ENCODE assay signal across 16 cellular contexts in the genomic region with DNA sequence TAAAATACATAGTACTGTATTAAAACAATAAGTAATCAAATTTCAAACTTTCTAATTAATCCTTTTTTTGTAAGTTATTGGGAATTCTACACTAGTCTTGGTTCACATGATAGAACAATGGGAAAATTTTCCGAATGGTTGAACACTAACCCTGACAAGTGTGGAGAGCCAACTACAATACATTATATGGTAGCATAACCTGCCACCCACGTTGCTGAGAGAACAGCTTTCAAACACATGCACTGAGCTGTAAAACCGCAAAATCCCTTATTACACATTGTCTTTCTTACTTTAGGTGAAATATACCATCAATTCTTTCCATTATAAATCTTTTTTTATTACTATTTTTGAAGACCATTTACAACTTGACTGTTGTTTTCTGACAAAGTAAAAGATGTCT. TPM values are rescaled to one million over a fixed set of nuclear protein-coding genes. Genes with fewer than 3 reads are reported as not detected.
A peak's percentile ranks its signal among the peaks of the same experiment; 100 is the strongest.
DNase-seq lines count a peak whose midpoint lies in the region; ATAC-seq, FAIRE-seq and TF ChIP-seq lines count a peak whose summit lies in the region.
"Had no signal": no experiment of that assay in that cellular context is flagged by ENCODE, and none has a peak within 500 bp of the region (broad histone marks: within the 10 kb centered on the region; RNA-seq: fewer than 3 reads in every experiment).

No MANE protein-coding gene starts in this region.

- TF ChIP-seq EP300 in Ishikawa (IDR thresholded peaks at IDR 0.05; ENCODE audit: borderline replicate concordance), result peak; percentile 83

- DNase-seq in SJSA1 (ENCODE audit: low read depth in 1 of 2, low spot score in 2 of 2), result peak; percentile 77 to 80
- no peak for DNase-seq in kidney
- DNase-seq in NCI-H2107 (lab: John Stamatoyannopoulos, UW), result no peak
- DNase-seq in activated CD4-positive, alpha-beta T cell treated with anti-CD3 and anti-CD28 coated beads, Interleukin-2, amount 10 ng/mL, durations not matched to agents 24 days and 14 days, result no peak
- DNase-seq in uterus, result no peak
- no peak for DNase-seq in activated CD8-positive, alpha-beta T cell treated with anti-CD3 and anti-CD28 coated beads, Interleukin-2, amount 10 ng/mL, durations not matched to agents 7 days and 5 days
- DNase-seq: BE2C; CD4-positive, alpha-beta memory T cell; DND-41; GF-D8; NCI-H1417 treated with DMSO at 0.1 percent for 48 hours; NCI-H2029; NCI-H524; NK-92 treated with Interleukin-12 subunit alpha and Interleukin-12 subunit beta, amount 100 ng/mL, for 24 hours; OCI-M1 had no signal

- no peak overlapping the region for H3K27ac Mint-ChIP-seq in activated CD4-positive, alpha-beta T cell treated with anti-CD3 and anti-CD28 coated beads, Interleukin-2, amount 10 ng/mL, durations not matched to agents 24 days and 14 days
- no peak overlapping the region for H3K27ac Mint-ChIP-seq in activated CD8-positive, alpha-beta T cell treated with anti-CD3 and anti-CD28 coated beads, Interleukin-2, amount 10 ng/mL, durations not matched to agents 7 days and 5 days
- H3K27ac Mint-ChIP-seq: CD4-positive, alpha-beta memory T cell had no signal

- H3K36me3 ChIP-seq in SJSA1 (peaks cover 11% of the 10 kb centered on the region), kidney (ENCODE audit: control insufficient read depth in 1 of 2, insufficient read depth in 2 of 2, low read length in 2 of 2) (no peaks in the 10 kb centered on the region), uterus (no peaks in the 10 kb centered on the region)
- H3K36me3 ChIP-seq: BE2C had no signal

- no peak overlapping the region for H3K9ac ChIP-seq in kidney (ENCODE audit: low read length in 2 of 2)

- H3K4me3 Mint-ChIP-seq in activated CD4-positive, alpha-beta T cell treated with anti-CD3 and anti-CD28 coated beads, Interleukin-2, amount 10 ng/mL, durations not matched to agents 24 days and 14 days, result no peak overlapping the region
- no peak overlapping the region for H3K4me3 Mint-ChIP-seq in activated CD8-positive, alpha-beta T cell treated with anti-CD3 and anti-CD28 coated beads, Interleukin-2, amount 10 ng/mL, durations not matched to agents 7 days and 5 days
- H3K4me3 Mint-ChIP-seq: CD4-positive, alpha-beta memory T cell had no signal

- H3K27me3 ChIP-seq in SJSA1 (replicated peaks) (no peaks in the 10 kb centered on the region), uterus (no peaks in the 10 kb centered on the region)
- H3K27me3 ChIP-seq: BE2C had no signal

- TF ChIP-seq CTCF in kidney (IDR thresholded peaks at IDR 0.05; ENCODE audit: borderline replicate concordance, extremely low read depth, insufficient read depth) (no peak), uterus (IDR thresholded peaks at IDR 0.05) (no peak)

- H3K27ac ChIP-seq in SJSA1 (peak overlapping the region; percentile 87), kidney (ENCODE audit: low read depth in 2 of 2, low read length in 2 of 2) (no peak overlapping the region), uterus (no peak overlapping the region)

- H3K9me3 ChIP-seq in SJSA1 (replicated peaks), result no peaks in the 10 kb centered on the region
- H3K9me3 ChIP-seq in kidney (ENCODE audit: control insufficient read depth in 1 of 2, low read length in 2 of 2), result no peaks in the 10 kb centered on the region
- H3K9me3 ChIP-seq in uterus, result no peaks in the 10 kb centered on the region
- H3K9me3 ChIP-seq: BE2C had no signal

- peak; percentile 68 for FAIRE-seq in kidney (lab: Jason Lieb, UNC)

- CTCF ChIA-PET in activated CD8-positive, alpha-beta T cell treated with anti-CD3 and anti-CD28 coated beads, Interleukin-2, amount 10 ng/mL, durations not matched to agents 7 days and 5 days (lab: Charles Lee), result no interaction called here

- peaks cover 6% of the 10 kb centered on the region for H3K4me1 Mint-ChIP-seq in activated CD4-positive, alpha-beta T cell treated with anti-CD3 and anti-CD28 coated beads, Interleukin-2, amount 10 ng/mL, durations not matched to agents 24 days and 14 days
- H3K4me1 Mint-ChIP-seq in activated CD8-positive, alpha-beta T cell treated with anti-CD3 and anti-CD28 coated beads, Interleukin-2, amount 10 ng/mL, durations not matched to agents 7 days and 5 days (ENCODE audit: low read depth), result peaks cover 3% of the 10 kb centered on the region

- no peak for ATAC-seq in activated CD8-positive, alpha-beta T cell treated with anti-CD3 and anti-CD28 coated beads, Interleukin-2, amount 10 ng/mL, durations not matched to agents 7 days and 5 days

- H3K9me3 Mint-ChIP-seq in activated CD4-positive, alpha-beta T cell treated with anti-CD3 and anti-CD28 coated beads, Interleukin-2, amount 10 ng/mL, durations not matched to agents 24 days and 14 days, result no peaks in the 10 kb centered on the region
- no peaks in the 10 kb centered on the region for H3K9me3 Mint-ChIP-seq in activated CD8-positive, alpha-beta T cell treated with anti-CD3 and anti-CD28 coated beads, Interleukin-2, amount 10 ng/mL, durations not matched to agents 7 days and 5 days (ENCODE audit: insufficient read depth)
- H3K9me3 Mint-ChIP-seq: CD4-positive, alpha-beta memory T cell had no signal

- H3K36me3 Mint-ChIP-seq in activated CD4-positive, alpha-beta T cell treated with anti-CD3 and anti-CD28 coated beads, Interleukin-2, amount 10 ng/mL, durations not matched to agents 24 days and 14 days (ENCODE audit: low read depth), result peaks cover 8% of the 10 kb centered on the region
- H3K36me3 Mint-ChIP-seq in activated CD8-positive, alpha-beta T cell treated with anti-CD3 and anti-CD28 coated beads, Interleukin-2, amount 10 ng/mL, durations not matched to agents 7 days and 5 days (ENCODE audit: low read depth), result peaks cover 5% of the 10 kb centered on the region

- POLR2A ChIA-PET in activated CD8-positive, alpha-beta T cell treated with anti-CD3 and anti-CD28 coated beads, Interleukin-2, amount 10 ng/mL, durations not matched to agents 7 days and 5 days (lab: Charles Lee), result no interaction called here

- no peak for TF ChIP-seq RAD21 in Ishikawa (IDR thresholded peaks at IDR 0.05; ENCODE audit: low read depth)

- H3K27me3 Mint-ChIP-seq in activated CD4-positive, alpha-beta T cell treated with anti-CD3 and anti-CD28 coated beads, Interleukin-2, amount 10 ng/mL, durations not matched to agents 24 days and 14 days, result peaks cover 2% of the 10 kb centered on the region
- H3K27me3 Mint-ChIP-seq in activated CD8-positive, alpha-beta T cell treated with anti-CD3 and anti-CD28 coated beads, Interleukin-2, amount 10 ng/mL, durations not matched to agents 7 days and 5 days (ENCODE audit: low read depth), result no peaks in the 10 kb centered on the region
- H3K27me3 Mint-ChIP-seq: CD4-positive, alpha-beta memory T cell had no signal

- intact Hi-C loops in kidney (cut with DNase I), result no loop called here
- intact Hi-C loops in activated CD4-positive, alpha-beta T cell treated with anti-CD3 and anti-CD28 coated beads, Interleukin-2, amount 10 ng/mL, durations not matched to agents 24 days and 14 days (cut with micrococcal nuclease), result no loop called here
- intact Hi-C loops in uterus (cut with DNase I; ENCODE audit: low total_unique reads), result no loop called here

- no peak for TF ChIP-seq POLR2A in uterus (IDR thresholded peaks at IDR 0.05)

- H3K4me1 ChIP-seq in SJSA1 (replicated peaks) (peaks cover 47% of the 10 kb centered on the region), kidney (ENCODE audit: control insufficient read depth in 1 of 2, insufficient read depth in 1 of 2, low read depth in 1 of 2, low read length in 2 of 2) (no peaks in the 10 kb centered on the region), uterus (no peaks in the 10 kb centered on the region)
- H3K4me1 ChIP-seq: BE2C had no signal

- H3K4me3 ChIP-seq in SJSA1 (no peak overlapping the region), kidney (ENCODE audit: low read length in 2 of 2) (no peak overlapping the region), uterus (no peak overlapping the region)

TF ChIP-seq in Ishikawa, 13 proteins besides CTCF, POLR2A, EP300 and RAD21 (continues in another document):
- peak; percentile 77 for TF ChIP-seq TEAD4 (IDR thresholded peaks at IDR 0.05)
- TF ChIP-seq FOXM1 (IDR thresholded peaks at IDR 0.05; ENCODE audit: borderline replicate concordance, low read depth), result peak; percentile 65; the same call in 1 of the 2 replicates
- TF ChIP-seq NFIC (IDR thresholded peaks at IDR 0.05), result peak; percentile 81
- TF ChIP-seq CEBPB (IDR thresholded peaks at IDR 0.05), result peak; percentile 11; the same call in 1 of the 2 replicates
- TF ChIP-seq CREB1 (IDR thresholded peaks at IDR 0.05; ENCODE audit: low read depth), result no peak
- TF ChIP-seq, protein P1, sequence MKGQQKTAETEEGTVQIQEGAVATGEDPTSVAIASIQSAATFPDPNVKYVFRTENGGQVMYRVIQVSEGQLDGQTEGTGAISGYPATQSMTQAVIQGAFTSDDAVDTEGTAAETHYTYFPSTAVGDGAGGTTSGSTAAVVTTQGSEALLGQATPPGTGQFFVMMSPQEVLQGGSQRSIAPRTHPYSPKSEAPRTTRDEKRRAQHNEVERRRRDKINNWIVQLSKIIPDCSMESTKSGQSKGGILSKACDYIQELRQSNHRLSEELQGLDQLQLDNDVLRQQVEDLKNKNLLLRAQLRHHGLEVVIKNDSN (IDR thresholded peaks at IDR 0.05), result 0 out of 2 replicates have a peak, but pooled peaks have one; percentile 19
- peak; percentile 77; the same call in 1 of the 2 replicates for TF ChIP-seq EGR1 (IDR thresholded peaks at IDR 0.05)
- peak; percentile 83 for TF ChIP-seq TCF12 (IDR thresholded peaks at IDR 0.05; ENCODE audit: low read depth)

RNA-seq across cellular contexts. Expression of a gene that starts 54.7 kb away (rescaled TPM):
- total RNA-seq in SJSA1 (2014; rRNA removed; shearing (Covaris generic)), result 28.5 and 57.1 TPM in 2 replicates
- total RNA-seq in kidney, result 18.0 TPM
- 23.3 TPM for polyA plus RNA-seq in kidney (ENCODE audit: insufficient read depth, low read depth, low replicate concordance)
- total RNA-seq in activated CD4-positive, alpha-beta T cell treated with anti-CD3 and anti-CD28 coated beads, Interleukin-2, amount 10 ng/mL, durations not matched to agents 24 days and 14 days, result 26.7 and 30.4 TPM in 2 replicates
- total RNA-seq in uterus, result 10 to 100 TPM; 13.1 to 59.0 (median 27.9) TPM
- 10 to 100 TPM; 24.5 to 26.0 TPM for total RNA-seq in activated CD8-positive, alpha-beta T cell treated with anti-CD3 and anti-CD28 coated beads, Interleukin-2, amount 10 ng/mL, durations not matched to agents 7 days and 5 days

RNA-seq across cellular contexts. Expression of a gene that starts 54.8 kb away (rescaled TPM):
- total RNA-seq in SJSA1 (2014; rRNA removed; shearing (Covaris generic)), result 162 and 170 TPM in 2 replicates
- total RNA-seq in kidney, result 46.4 TPM
- 14.8 TPM for polyA plus RNA-seq in kidney (ENCODE audit: insufficient read depth, low read depth, low replicate concordance)
- 191 and 194 TPM in 2 replicates for total RNA-seq in activated CD4-positive, alpha-beta T cell treated with anti-CD3 and anti-CD28 coated beads, Interleukin-2, amount 10 ng/mL, durations not matched to agents 24 days and 14 days
- total RNA-seq in uterus, result 100 to 1,000 TPM in 1 of 4 donors, 10 to 100 TPM in 3; 53.2 to 135 (median 83.5) TPM
- 10 to 100 TPM; 72.9 to 75.0 TPM for total RNA-seq in activated CD8-positive, alpha-beta T cell treated with anti-CD3 and anti-CD28 coated beads, Interleukin-2, amount 10 ng/mL, durations not matched to agents 7 days and 5 days

Comparison
In these comparisons a context has a peak if more than half of its experiments do, and no peak if none do; other contexts are left out.
1. DNase-seq: peak in SJSA1 (2 of 2); none in kidney (single experiment), NCI-H2107 (single experiment), activated CD4-positive, alpha-beta T cell treated with anti-CD3 and anti-CD28 coated beads, Interleukin-2, amount 10 ng/mL, durations not matched to agents 24 days and 14 days (single experiment), uterus (0 of 2) and activated CD8-positive, alpha-beta T cell treated with anti-CD3 and anti-CD28 coated beads, Interleukin-2, amount 10 ng/mL, durations not matched to agents 7 days and 5 days (single experiment).